In the genomic region with DNA sequence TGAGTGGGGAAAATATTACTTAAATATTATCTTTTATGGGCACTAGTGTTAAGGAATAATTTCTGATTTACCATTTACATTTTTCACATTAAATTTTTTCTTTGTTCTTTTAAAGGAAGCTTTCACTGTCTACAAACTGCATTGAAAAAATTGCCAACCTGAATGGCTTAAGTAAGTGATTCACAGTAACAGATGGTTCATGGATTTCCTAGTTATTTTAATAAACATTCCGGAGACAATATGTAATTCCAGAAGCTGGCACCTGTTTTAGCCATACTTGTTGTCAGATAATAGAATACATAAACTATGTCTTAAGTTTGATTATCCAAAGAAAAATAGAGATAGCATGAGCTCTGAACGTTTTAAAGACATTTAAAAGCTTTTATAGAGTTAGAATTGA, we compare ENCODE assay signal across 19 cellular contexts. TPM values are rescaled to one million over a fixed set of nuclear protein-coding genes. Genes with fewer than 3 reads are reported as not detected.
DNase-seq lines count a peak whose midpoint lies in the region; ATAC-seq, FAIRE-seq and TF ChIP-seq lines count a peak whose summit lies in the region.
"Had no signal": no experiment of that assay in that cellular context is flagged by ENCODE, and none has a peak within 500 bp of the region (broad histone marks: within the 10 kb centered on the region; RNA-seq: fewer than 3 reads in every experiment).

No MANE protein-coding gene starts in this region.

- H3K36me3 ChIP-seq in astrocyte (ENCODE audit: insufficient read depth, low read length): peaks cover 7% of the 10 kb centered on the region

- no peak overlapping the region for H2AFZ ChIP-seq in astrocyte (ENCODE audit: low read depth, low read length)
- H2AFZ ChIP-seq: GM23338, parathyroid adenoma had no signal

- H3K27me3 Mint-ChIP-seq in astrocyte (ENCODE audit: low read depth, unreplicated experiment): no peaks in the 10 kb centered on the region
- H3K27me3 Mint-ChIP-seq in CD4-positive, alpha-beta T cell: no peaks in the 10 kb centered on the region
- H3K27me3 Mint-ChIP-seq: activated CD8-positive, alpha-beta T cell treated with anti-CD3 and anti-CD28 coated beads for 36 hours; central memory CD8-positive, alpha-beta T cell had no signal

- CTCF ChIA-PET in CD4-positive, alpha-beta T cell (lab: Charles Lee): interaction anchor here (0.8 to 1.7 kb wide), 2 partner anchors 12 to 172 kb away, joined by 3 read pairs; no protein-coding TSS in a partner anchor

- no peak overlapping the region for H3K4me2 ChIP-seq in astrocyte (ENCODE audit: low read length)
- H3K4me2 ChIP-seq: GM23338 had no signal

- H4K20me1 ChIP-seq in astrocyte (ENCODE audit: insufficient read depth, low read length): no peaks in the 10 kb centered on the region

- intact Hi-C loops in CD4-positive, alpha-beta T cell (cut with DNase I, micrococcal nuclease): loop anchor here in 1 of 2 experiments (5.0 kb wide), 1 partner anchor 1325 kb away; no protein-coding TSS in a partner anchor

- H3K4me3 Mint-ChIP-seq in astrocyte (ENCODE audit: unreplicated experiment): no peak overlapping the region
- no peak overlapping the region for H3K4me3 Mint-ChIP-seq in CD4-positive, alpha-beta T cell
- H3K4me3 Mint-ChIP-seq: activated CD8-positive, alpha-beta T cell treated with anti-CD3 and anti-CD28 coated beads for 36 hours; central memory CD8-positive, alpha-beta T cell; GM23338 had no signal

- peaks cover 11% of the 10 kb centered on the region for H3K4me1 ChIP-seq in astrocyte (ENCODE audit: insufficient read depth, low read length)
- H3K4me1 ChIP-seq: gastroesophageal sphincter, parathyroid adenoma had no signal

- FAIRE-seq in astrocyte (lab: Jason Lieb, UNC): no peak

- TF ChIP-seq CTCF in AG10803 (conservative IDR thresholded peaks at IDR 0.05; ENCODE audit: low read length) (no peak), astrocyte (IDR thresholded peaks at IDR 0.05; ENCODE audit: insufficient read depth, low read depth, low read length) (no peak)
- TF ChIP-seq CTCF in CD4-positive, alpha-beta T cell (IDR thresholded peaks at IDR 0.05): no peak

- peaks cover 21% of the 10 kb centered on the region for H3K4me1 Mint-ChIP-seq in astrocyte (ENCODE audit: low read depth, unreplicated experiment)
- no peaks in the 10 kb centered on the region for H3K4me1 Mint-ChIP-seq in CD4-positive, alpha-beta T cell (ENCODE audit: low read depth)
- H3K4me1 Mint-ChIP-seq: central memory CD8-positive, alpha-beta T cell; GM23338 had no signal

- H3K9ac ChIP-seq in astrocyte (ENCODE audit: low read length): no peak overlapping the region
- H3K9ac ChIP-seq: parathyroid adenoma had no signal

- H3K9me3 ChIP-seq in astrocyte (ENCODE audit: insufficient read depth, low read depth, low read length): no peaks in the 10 kb centered on the region
- no peaks in the 10 kb centered on the region for H3K9me3 ChIP-seq in CD4-positive, alpha-beta T cell (ENCODE audit: control insufficient read depth, low read length)
- H3K9me3 ChIP-seq: gastroesophageal sphincter had no signal

- H3K9me3 Mint-ChIP-seq in astrocyte (ENCODE audit: unreplicated experiment): no peaks in the 10 kb centered on the region
- no peaks in the 10 kb centered on the region for H3K9me3 Mint-ChIP-seq in CD4-positive, alpha-beta T cell
- H3K9me3 Mint-ChIP-seq: activated CD8-positive, alpha-beta T cell treated with anti-CD3 and anti-CD28 coated beads for 36 hours; central memory CD8-positive, alpha-beta T cell; GM23338 had no signal

- H3K36me3 Mint-ChIP-seq in astrocyte (ENCODE audit: low read depth, unreplicated experiment): peaks cover 4% of the 10 kb centered on the region
- peaks cover 25% of the 10 kb centered on the region for H3K36me3 Mint-ChIP-seq in CD4-positive, alpha-beta T cell (ENCODE audit: low read depth)

- POLR2A ChIA-PET in CD4-positive, alpha-beta T cell (lab: Charles Lee): no interaction called here

- H3K27ac Mint-ChIP-seq in astrocyte (ENCODE audit: unreplicated experiment): no peak overlapping the region
- no peak overlapping the region for H3K27ac Mint-ChIP-seq in CD4-positive, alpha-beta T cell
- H3K27ac Mint-ChIP-seq: activated CD8-positive, alpha-beta T cell treated with anti-CD3 and anti-CD28 coated beads for 36 hours had no signal

- H3K4me3 ChIP-seq in AG10803 (ENCODE audit: low read length): no peak overlapping the region
- H3K4me3 ChIP-seq in astrocyte (ENCODE audit: insufficient read depth, low read depth, low read length): no peak overlapping the region
- H3K4me3 ChIP-seq: gastroesophageal sphincter, GM23338 had no signal

- H3K27me3 ChIP-seq in astrocyte (ENCODE audit: insufficient read depth, low read length): no peaks in the 10 kb centered on the region
- no peaks in the 10 kb centered on the region for H3K27me3 ChIP-seq in CD4-positive, alpha-beta T cell (ENCODE audit: control insufficient read depth, insufficient read depth, low read length)
- H3K27me3 ChIP-seq: gastroesophageal sphincter had no signal

- DNase-seq in AG10803 (ENCODE audit: low read depth) (peak; percentile 38), LHCN-M2 (ENCODE audit: low read depth) (peak; percentile 87), astrocyte (ENCODE audit: low read depth) (peak; percentile 55), myocyte (ENCODE audit: low read depth) (peak; percentile 82), NCI-H1092 treated with DMSO at 0.1 percent for 48 hours (lab: John Stamatoyannopoulos, UW) (no peak)
- no peak for DNase-seq in CD4-positive, alpha-beta T cell
- DNase-seq: activated CD8-positive, alpha-beta T cell treated with anti-CD3 and anti-CD28 coated beads for 36 hours; COR-L47 had no signal

- peak overlapping the region; percentile 30 for H3K27ac ChIP-seq in astrocyte (ENCODE audit: low read depth, low read length)
- H3K27ac ChIP-seq in CD4-positive, alpha-beta T cell (ENCODE audit: low read depth, low read length): no peak overlapping the region
- H3K27ac ChIP-seq: gastroesophageal sphincter, parathyroid adenoma had no signal

- no peaks in the 10 kb centered on the region for H3K79me2 ChIP-seq in astrocyte (ENCODE audit: insufficient read depth, low read length)

- ATAC-seq in CD4-positive, alpha-beta T cell (ENCODE audit: poor library complexity): no peak
- ATAC-seq in HG02798 (IDR thresholded peaks at IDR 0.05; ENCODE audit: poor library complexity, unreplicated experiment): no peak
- ATAC-seq: activated CD4-positive, CD25-positive, alpha-beta regulatory T cell treated with anti-CD3 and anti-CD28 coated beads, Interleukin-2, amount 50 U/mL, for 24 hours; activated CD8-positive, alpha-beta T cell treated with anti-CD3 and anti-CD28 coated beads for 36 hours had no signal

RNA-seq across cellular contexts. Expression of gene DNAL1, which starts 17.1 kb away (rescaled TPM):
- total RNA-seq in LHCN-M2 (2014; rRNA removed) (17.3 and 18.3 TPM in 2 replicates), astrocyte (24.9 and 27.4 TPM in 2 replicates), myocyte (16.1 and 23.0 TPM in 2 replicates)
- polyA plus RNA-seq in LHCN-M2 (2012): 11.2 TPM
- polyA plus RNA-seq in myocyte (2012): 12.5 TPM
- 1 to 10 TPM; 2.9 to 3.7 TPM for total RNA-seq in CD4-positive, alpha-beta T cell

RNA-seq across cellular contexts. Expression of gene ACOT6, which starts 49.6 kb away (rescaled TPM):
- total RNA-seq in LHCN-M2 (2014; rRNA removed) (not detected in 2 replicates), astrocyte (not detected in 2 replicates), myocyte (not detected in 2 replicates)
- not detected for polyA plus RNA-seq in LHCN-M2 (2012)
- polyA plus RNA-seq in myocyte (2012): not detected
- not detected for total RNA-seq in CD4-positive, alpha-beta T cell
- total RNA-seq: activated CD8-positive, alpha-beta T cell treated with anti-CD3 and anti-CD28 coated beads for 36 hours; aorta; gastroesophageal sphincter; sciatic nerve; subcutaneous adipose tissue; ureter had no signal
- polyA plus RNA-seq: aorta, neural cell had no signal

RNA-seq across cellular contexts. Expression of gene PNMA1, which starts 52.3 kb away (rescaled TPM):
- total RNA-seq in LHCN-M2 (2014; rRNA removed) (19.2 and 22.0 TPM in 2 replicates), astrocyte (67.4 and 74.3 TPM in 2 replicates), myocyte (26.4 and 29.0 TPM in 2 replicates)
- 64.2 TPM for polyA plus RNA-seq in LHCN-M2 (2012)
- 144 TPM for polyA plus RNA-seq in myocyte (2012)
- total RNA-seq in CD4-positive, alpha-beta T cell: 10 to 100 TPM; 52.6 to 55.9 TPM

Comparison
In these comparisons a context has a peak if more than half of its experiments do, and no peak if none do; other contexts are left out.
1. DNase-seq: peak in AG10803 (single experiment), LHCN-M2 (single experiment), astrocyte (single experiment) and myocyte (single experiment); none in NCI-H1092 treated with DMSO at 0.1 percent for 48 hours (single experiment) and CD4-positive, alpha-beta T cell (0 of 10).